In the genomic region with DNA sequence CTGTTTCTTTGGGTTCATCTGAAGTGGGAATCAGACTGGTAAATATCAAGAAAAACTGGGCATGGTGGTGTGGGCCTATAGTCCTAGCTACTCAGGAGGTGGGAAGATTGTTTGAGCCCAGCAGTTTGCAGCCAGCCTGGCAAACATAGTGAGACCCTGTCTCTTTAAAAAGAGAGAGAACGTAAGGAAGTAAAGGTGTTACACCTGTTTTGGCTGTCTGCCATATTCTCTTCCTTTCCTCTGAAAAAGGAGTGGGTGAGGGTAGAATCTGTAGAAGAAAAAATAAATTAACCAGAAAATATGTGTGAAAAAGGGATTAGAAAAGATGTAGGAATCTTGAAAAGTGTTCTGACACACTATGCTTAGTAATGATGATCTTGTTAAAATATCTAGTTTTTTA, we compare ENCODE assay signal across 8 cellular contexts. TPM values are rescaled to one million over a fixed set of nuclear protein-coding genes. Genes with fewer than 3 reads are reported as not detected.
DNase-seq lines count a peak whose midpoint lies in the region; ATAC-seq and TF ChIP-seq lines count a peak whose summit lies in the region.

No MANE protein-coding gene starts in this region.

- H3K36me3 ChIP-seq in adrenal gland (replicated peaks in 1 of 2) (peaks cover 0 to 9% of the 10 kb centered on the region in 2 donors), kidney epithelial cell (ENCODE audit: control insufficient read depth, insufficient read depth, low read length) (no peaks in the 10 kb centered on the region), thoracic aorta (peaks cover 2% of the 10 kb centered on the region)

- no peaks in the 10 kb centered on the region for H3K9me3 Mint-ChIP-seq in activated T-cell treated with anti-CD3 and anti-CD28 coated beads, Interleukin-2, amount 50 U/mL, for 24 hours

- H3K27ac Mint-ChIP-seq in activated T-cell treated with anti-CD3 and anti-CD28 coated beads, Interleukin-2, amount 50 U/mL, for 24 hours: peak overlapping the region; percentile 78

- WGBS in adrenal gland, 4 donors: 74 to 92% (median 84%) methylated on average over 1 of the region's 1 CpG

- peak overlapping the region; percentile 16 for H3K4me3 Mint-ChIP-seq in activated T-cell treated with anti-CD3 and anti-CD28 coated beads, Interleukin-2, amount 50 U/mL, for 24 hours

- TF ChIP-seq CTCF in adrenal gland (IDR thresholded peaks at IDR 0.05): no peak
- no peak for TF ChIP-seq CTCF in kidney epithelial cell (IDR thresholded peaks at IDR 0.05; ENCODE audit: insufficient read depth, low read length, poor library complexity, severe bottlenecking)
- TF ChIP-seq CTCF in thoracic aorta (IDR thresholded peaks at IDR 0.05): no peak

- no peaks in the 10 kb centered on the region for H3K27me3 Mint-ChIP-seq in activated T-cell treated with anti-CD3 and anti-CD28 coated beads, Interleukin-2, amount 50 U/mL, for 24 hours

- H3K4me1 ChIP-seq in adrenal gland (replicated peaks in 1 of 2) (peaks cover 9 to 29% of the 10 kb centered on the region in 2 donors), thoracic aorta (ENCODE audit: control insufficient read depth in 1 of 2, low read depth in 2 of 2) (peaks cover 15 to 46% of the 10 kb centered on the region in 2 donors)

- H3K9me3 ChIP-seq in adrenal gland (replicated peaks in 1 of 3) (no peaks in the 10 kb centered on the region), thoracic aorta (no peaks in the 10 kb centered on the region)

- H3K27ac ChIP-seq in adrenal gland (peak overlapping the region in 4 of 5 donors; percentile 7 to 80 (median 52)), thoracic aorta (peak overlapping the region; percentile 0 to 63)

- H3K4me3 ChIP-seq in adrenal gland (no peak overlapping the region), kidney epithelial cell (ENCODE audit: low read depth, low read length) (peak overlapping the region; percentile 14), thoracic aorta (peak overlapping the region; percentile 2)

- H3K27me3 ChIP-seq in adrenal gland (no peaks in the 10 kb centered on the region), kidney epithelial cell (ENCODE audit: control insufficient read depth, insufficient read depth, low read length) (no peaks in the 10 kb centered on the region), thoracic aorta (replicated peaks; ENCODE audit: insufficient read depth) (no peaks in the 10 kb centered on the region)

- intact Hi-C loops in adrenal gland (cut with DNase I): no loop called here

- ATAC-seq in thoracic aorta (ENCODE audit: insufficient number of reproducible peaks, low FRiP score, low read depth) (no peak), GM18868 (IDR thresholded peaks at IDR 0.05; ENCODE audit: unreplicated experiment) (no peak), HG03039 (IDR thresholded peaks at IDR 0.05; ENCODE audit: unreplicated experiment) (no peak)

- no peak for DNase-seq in activated T-cell treated with anti-CD3 and anti-CD28 coated beads, Interleukin-2, amount 50 U/mL, for 24 hours
- DNase-seq in activated T-cell treated with anti-CD3 and anti-CD28 coated beads for 4 hours (no peak), adrenal gland (no peak), kidney epithelial cell (ENCODE audit: low read depth) (no peak), thoracic aorta (ENCODE audit: low spot score) (no peak)
- no peak for DNase-seq in activated effector memory CD4-positive, alpha-beta T cell treated with Interleukin-2 at 50 U/mL for 16 hours

- H3K4me1 Mint-ChIP-seq in activated T-cell treated with anti-CD3 and anti-CD28 coated beads, Interleukin-2, amount 50 U/mL, for 24 hours (ENCODE audit: low read depth): peaks cover 33% of the 10 kb centered on the region

- TF ChIP-seq POLR2A in adrenal gland (IDR thresholded peaks at IDR 0.05): no peak

- H3K36me3 Mint-ChIP-seq in activated T-cell treated with anti-CD3 and anti-CD28 coated beads, Interleukin-2, amount 50 U/mL, for 24 hours (ENCODE audit: low read depth): peaks cover 24% of the 10 kb centered on the region

RNA-seq across cellular contexts. Expression of gene AHCYL1, which starts 20.0 kb away (rescaled TPM):
- 100 to 1,000 TPM in 5 of 8 donors, 10 to 100 TPM in 3; 60.7 to 147 (median 114) TPM for total RNA-seq in adrenal gland
- 100 to 1,000 TPM in 1 of 3 donors, 10 to 100 TPM in 2; 33.5 to 172 (median 37.7) TPM for polyA plus RNA-seq in adrenal gland
- total RNA-seq in kidney epithelial cell: 40.1 and 43.9 TPM in 2 replicates
- 10 to 100 TPM; 37.4 to 69.3 TPM for total RNA-seq in thoracic aorta

RNA-seq across cellular contexts. Expression of gene STRIP1, which starts 29.8 kb away (rescaled TPM):
- total RNA-seq in adrenal gland: 10 to 100 TPM; 25.0 to 45.7 (median 33.7) TPM
- 10 to 100 TPM; 22.3 to 22.5 (median 22.3) TPM for polyA plus RNA-seq in adrenal gland
- total RNA-seq in kidney epithelial cell: 32.9 and 41.0 TPM in 2 replicates
- 10 to 100 TPM; 38.4 to 61.6 TPM for total RNA-seq in thoracic aorta

Comparison
In these comparisons a context has a peak if more than half of its experiments do, and no peak if none do; other contexts are left out.
1. H3K4me3 ChIP-seq: peak in kidney epithelial cell (single experiment) and thoracic aorta (single experiment); none in adrenal gland (0 of 4).